1 cellular context compared by ENCODE assay signal in genomic region chr10:48554668-48555067, GRCh38.
TF ChIP-seq lines count a peak whose summit lies in the region.

No MANE protein-coding gene starts in this region.

TF ChIP-seq in H1, 55 proteins besides CTCF, POLR2A, EP300 and RAD21 (continued from another document):
- TF ChIP-seq EZH2 (IDR thresholded peaks at IDR 0.05; ENCODE audit: low read depth, low read length, severe bottlenecking), result no peak
- no peak for TF ChIP-seq SP2 (IDR thresholded peaks at IDR 0.05; ENCODE audit: low read length)
- no peak for TF ChIP-seq YY1 (IDR thresholded peaks at IDR 0.05; ENCODE audit: low read depth, low read length)
- no peak for TF ChIP-seq MAX (IDR thresholded peaks at IDR 0.05)
- TF ChIP-seq CHD7 (IDR thresholded peaks at IDR 0.05; ENCODE audit: insufficient replicate concordance, low read length), result no peak
